1 cellular context compared by ENCODE assay signal in the genomic region with DNA sequence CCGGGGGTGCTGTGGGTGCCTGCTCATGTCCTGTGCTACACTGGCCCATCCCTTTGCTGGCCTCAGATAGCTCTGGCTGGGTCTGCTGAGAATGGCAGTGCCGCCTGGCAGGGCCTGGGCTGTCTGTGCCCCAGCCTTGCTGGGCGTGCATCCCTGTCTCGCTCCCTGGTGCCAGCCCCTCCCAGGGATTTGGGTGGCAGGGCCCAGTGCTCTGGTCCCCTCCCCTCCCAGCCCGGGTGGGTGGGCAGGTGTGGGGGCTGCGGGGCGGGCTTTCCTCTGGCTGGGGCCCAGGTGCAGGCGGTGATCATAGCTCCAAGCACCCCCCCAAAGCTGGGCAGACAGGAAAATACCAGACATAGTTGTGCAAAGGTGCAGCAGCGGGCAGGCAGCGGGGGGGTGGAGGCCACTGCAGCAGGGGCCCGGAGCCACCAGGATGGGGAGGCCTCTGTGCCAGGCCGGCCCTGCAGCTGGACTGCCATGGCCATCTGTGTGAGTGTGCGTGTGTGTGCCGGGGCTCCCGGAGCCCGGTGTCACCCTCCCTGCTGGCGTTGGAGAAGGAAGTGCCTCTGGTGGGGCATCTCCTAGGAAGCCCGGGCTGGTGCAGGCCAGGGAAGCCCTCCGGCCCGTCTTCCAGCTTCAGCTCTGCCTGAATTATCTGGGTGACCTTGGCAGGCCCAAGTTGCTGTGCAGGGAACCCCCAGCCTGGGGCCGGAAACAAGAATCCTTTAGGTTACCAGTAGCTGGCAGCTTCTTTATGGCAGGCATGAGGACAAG.
TF ChIP-seq lines count a peak whose summit lies in the region.

No MANE protein-coding gene starts in this region.

TF ChIP-seq in H1, 55 proteins besides CTCF, POLR2A, EP300 and RAD21:
- TF ChIP-seq KDM1A (IDR thresholded peaks at IDR 0.05; ENCODE audit: borderline replicate concordance, low read length): no peak
- no peak for TF ChIP-seq TAF7 (optimal IDR thresholded peaks at IDR 0.05; ENCODE audit: borderline replicate concordance, low read depth, low read length)
- TF ChIP-seq SIRT6 (IDR thresholded peaks at IDR 0.05; ENCODE audit: low read length): no peak
- no peak for TF ChIP-seq MAFK (IDR thresholded peaks at IDR 0.05; ENCODE audit: low read depth, low read length)
- no peak for TF ChIP-seq RNF2 (IDR thresholded peaks at IDR 0.05; ENCODE audit: borderline replicate concordance, low read depth, low read length, missing control alignments, poor library complexity, severe bottlenecking)
- no peak for TF ChIP-seq BRCA1 (IDR thresholded peaks at IDR 0.05; ENCODE audit: low read depth, low read length)
TF ChIP-seq in H1: peak in this region for 0.
